ENCODE assay signal across 1 cellular context in the genomic region with DNA sequence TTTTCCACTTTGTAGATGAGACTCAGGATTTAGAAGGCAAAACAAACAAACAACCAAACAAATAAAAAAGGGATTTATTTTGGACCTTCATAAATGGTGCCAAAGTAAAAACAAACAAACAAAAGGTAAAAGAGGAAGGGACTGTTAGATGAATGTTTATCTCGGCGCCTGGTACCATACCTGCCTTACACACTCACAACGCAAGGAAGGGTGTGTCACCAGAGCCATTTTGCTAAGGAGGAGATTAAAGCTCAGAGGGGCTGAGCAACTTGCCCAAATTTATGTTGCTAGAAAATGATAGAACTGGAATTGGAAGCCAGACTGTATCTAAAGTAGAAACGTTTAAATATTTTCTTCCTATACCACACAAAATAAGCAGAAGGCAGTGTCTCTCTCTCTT.
TF ChIP-seq lines count a peak whose summit lies in the region.

No MANE protein-coding gene starts in this region.

TF ChIP-seq in IMR-90, 13 proteins besides CTCF, POLR2A, EP300 and RAD21:
- TF ChIP-seq, protein P1, sequence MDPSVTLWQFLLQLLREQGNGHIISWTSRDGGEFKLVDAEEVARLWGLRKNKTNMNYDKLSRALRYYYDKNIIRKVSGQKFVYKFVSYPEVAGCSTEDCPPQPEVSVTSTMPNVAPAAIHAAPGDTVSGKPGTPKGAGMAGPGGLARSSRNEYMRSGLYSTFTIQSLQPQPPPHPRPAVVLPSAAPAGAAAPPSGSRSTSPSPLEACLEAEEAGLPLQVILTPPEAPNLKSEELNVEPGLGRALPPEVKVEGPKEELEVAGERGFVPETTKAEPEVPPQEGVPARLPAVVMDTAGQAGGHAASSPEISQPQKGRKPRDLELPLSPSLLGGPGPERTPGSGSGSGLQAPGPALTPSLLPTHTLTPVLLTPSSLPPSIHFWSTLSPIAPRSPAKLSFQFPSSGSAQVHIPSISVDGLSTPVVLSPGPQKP (IDR thresholded peaks at IDR 0.05; ENCODE audit: borderline replicate concordance, low read depth, low read length): no peak
- TF ChIP-seq FOS (IDR thresholded peaks at IDR 0.05; ENCODE audit: low read depth, low read length): no peak
- no peak for TF ChIP-seq RFX5 (IDR thresholded peaks at IDR 0.05; ENCODE audit: low read depth, low read length)
